8 cellular contexts compared by ENCODE assay signal in the genomic region with DNA sequence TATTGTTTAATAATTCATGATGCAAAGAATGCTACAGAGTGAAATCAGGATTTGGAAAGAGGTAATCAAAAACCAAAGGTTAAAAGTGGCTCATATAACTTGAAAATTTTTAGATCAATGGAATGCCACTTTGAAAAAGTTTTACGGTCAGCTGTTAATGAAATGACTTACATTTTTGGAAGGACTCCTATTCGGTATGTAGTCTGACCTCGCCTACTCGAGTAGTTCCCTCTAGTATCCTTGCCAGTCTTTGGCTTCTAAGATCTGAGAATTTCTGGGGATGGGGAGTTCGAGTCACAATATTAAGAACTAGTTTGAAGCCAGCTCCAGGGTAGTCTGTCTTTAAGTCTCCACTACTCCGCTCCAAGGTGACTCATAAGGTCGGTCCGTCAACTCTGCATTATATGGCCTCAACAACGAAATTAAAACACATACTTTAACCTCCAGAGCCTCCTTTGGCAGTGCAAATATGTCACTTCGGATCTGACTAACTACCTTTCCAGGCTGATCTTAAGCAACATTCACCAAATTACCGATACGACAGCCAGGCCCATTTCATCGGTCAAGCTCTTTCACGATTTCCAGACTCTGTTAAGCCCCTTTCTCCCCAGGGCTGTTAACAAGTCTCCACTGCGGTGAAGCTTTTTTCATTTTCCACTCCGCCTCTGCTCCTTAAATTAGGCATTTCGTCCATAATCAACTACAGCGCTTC. TPM values are rescaled to one million over a fixed set of nuclear protein-coding genes. Genes with fewer than 3 reads are reported as not detected.
DNase-seq lines count a peak whose midpoint lies in the region; ATAC-seq, FAIRE-seq and TF ChIP-seq lines count a peak whose summit lies in the region.

No MANE protein-coding gene starts in this region.

- DNase-seq in activated CD4-positive, alpha-beta T cell treated with anti-CD3 and anti-CD28 coated beads, Interleukin-2, amount 10 ng/mL, durations not matched to agents 24 days and 14 days, result no peak
- DNase-seq in activated CD4-positive, alpha-beta T cell treated with anti-CD3 and anti-CD28 coated beads for 1 hour, result no peak
- peak; percentile 14 for DNase-seq in NCI-H460 (ENCODE audit: extremely low read depth, low read depth)
- DNase-seq in kidney, result no peak
- no peak for DNase-seq in stimulated activated naive B cell treated with anti-CD40 and anti-IgM and Interleukin-4, amounts not matched to agents 10 μg/mL and 1 μg/mL and 100 μg/mL, for 72 hours
- no peak for DNase-seq in GM13977 (ENCODE audit: low spot score)

- FAIRE-seq in kidney (lab: Jason Lieb, UNC), result no peak

- TF ChIP-seq CTCF in brain (conservative IDR thresholded peaks at IDR 0.05) (no peak), kidney (IDR thresholded peaks at IDR 0.05; ENCODE audit: borderline replicate concordance, extremely low read depth, insufficient read depth) (no peak), GM13977 (IDR thresholded peaks at IDR 0.05; ENCODE audit: extremely low read depth, insufficient read depth, missing control alignments) (no peak)

- no peaks in the 10 kb centered on the region for H3K27me3 Mint-ChIP-seq in activated CD4-positive, alpha-beta T cell treated with anti-CD3 and anti-CD28 coated beads, Interleukin-2, amount 10 ng/mL, durations not matched to agents 24 days and 14 days
- H3K27me3 Mint-ChIP-seq in brain, result peaks cover 10% of the 10 kb centered on the region
- no peaks in the 10 kb centered on the region for H3K27me3 Mint-ChIP-seq in stimulated activated naive B cell treated with anti-CD40 and anti-IgM and Interleukin-4, amounts not matched to agents 10 μg/mL and 1 μg/mL and 100 μg/mL, for 72 hours

- H3K4me1 Mint-ChIP-seq in activated CD4-positive, alpha-beta T cell treated with anti-CD3 and anti-CD28 coated beads, Interleukin-2, amount 10 ng/mL, durations not matched to agents 24 days and 14 days, result peaks cover 58% of the 10 kb centered on the region
- H3K4me1 Mint-ChIP-seq in brain, result peaks cover 86% of the 10 kb centered on the region
- H3K4me1 Mint-ChIP-seq in stimulated activated naive B cell treated with anti-CD40 and anti-IgM and Interleukin-4, amounts not matched to agents 10 μg/mL and 1 μg/mL and 100 μg/mL, for 72 hours, result peaks cover 10 to 27% of the 10 kb centered on the region in 2 donors

- peak overlapping the region; percentile 100 for H3K27ac Mint-ChIP-seq in activated CD4-positive, alpha-beta T cell treated with anti-CD3 and anti-CD28 coated beads, Interleukin-2, amount 10 ng/mL, durations not matched to agents 24 days and 14 days
- H3K27ac Mint-ChIP-seq in brain, result peak overlapping the region; percentile 94 to 100 (median 99)
- peak overlapping the region; percentile 99 for H3K27ac Mint-ChIP-seq in stimulated activated naive B cell treated with anti-CD40 and anti-IgM and Interleukin-4, amounts not matched to agents 10 μg/mL and 1 μg/mL and 100 μg/mL, for 72 hours

- peaks cover 28% of the 10 kb centered on the region for H3K36me3 Mint-ChIP-seq in activated CD4-positive, alpha-beta T cell treated with anti-CD3 and anti-CD28 coated beads, Interleukin-2, amount 10 ng/mL, durations not matched to agents 24 days and 14 days (ENCODE audit: low read depth)
- peaks cover 30% of the 10 kb centered on the region for H3K36me3 Mint-ChIP-seq in brain
- H3K36me3 Mint-ChIP-seq in stimulated activated naive B cell treated with anti-CD40 and anti-IgM and Interleukin-4, amounts not matched to agents 10 μg/mL and 1 μg/mL and 100 μg/mL, for 72 hours, result peaks cover 18 to 20% of the 10 kb centered on the region in 2 donors

- peaks cover 0 to 6% of the 10 kb centered on the region in 2 donors for H3K4me1 ChIP-seq in kidney (ENCODE audit: control insufficient read depth in 1 of 2, insufficient read depth in 1 of 2, low read depth in 1 of 2, low read length in 2 of 2)

- H3K4me3 Mint-ChIP-seq in activated CD4-positive, alpha-beta T cell treated with anti-CD3 and anti-CD28 coated beads, Interleukin-2, amount 10 ng/mL, durations not matched to agents 24 days and 14 days, result peak overlapping the region; percentile 99
- peak overlapping the region; percentile 90 to 100 (median 98) for H3K4me3 Mint-ChIP-seq in brain
- H3K4me3 Mint-ChIP-seq in stimulated activated naive B cell treated with anti-CD40 and anti-IgM and Interleukin-4, amounts not matched to agents 10 μg/mL and 1 μg/mL and 100 μg/mL, for 72 hours, result peak overlapping the region; percentile 98

- no peaks in the 10 kb centered on the region for H3K36me3 ChIP-seq in kidney (ENCODE audit: control insufficient read depth in 1 of 2, insufficient read depth in 2 of 2, low read length in 2 of 2)

- peaks cover 5% of the 10 kb centered on the region for H3K9me3 Mint-ChIP-seq in activated CD4-positive, alpha-beta T cell treated with anti-CD3 and anti-CD28 coated beads, Interleukin-2, amount 10 ng/mL, durations not matched to agents 24 days and 14 days
- peaks cover 6 to 16% (median 10%) of the 10 kb centered on the region in 5 experiments for H3K9me3 Mint-ChIP-seq in brain
- H3K9me3 Mint-ChIP-seq in stimulated activated naive B cell treated with anti-CD40 and anti-IgM and Interleukin-4, amounts not matched to agents 10 μg/mL and 1 μg/mL and 100 μg/mL, for 72 hours, result no peaks in the 10 kb centered on the region

- in situ Hi-C loops in GM13977 (cut with MboI; ENCODE audit: low pct_unique_long_range_greater_than_20kb, low sequenced_read_pairs, unreplicated experiment), result no loop called here

- peak; percentile 12 for ATAC-seq in HG02610 (IDR thresholded peaks at IDR 0.05; ENCODE audit: unreplicated experiment)
- peak; percentile 18 to 26 for ATAC-seq in stimulated activated naive B cell treated with anti-CD40 and anti-IgM and Interleukin-4, amounts not matched to agents 10 μg/mL and 1 μg/mL and 100 μg/mL, for 72 hours (replicated peaks)

- peak overlapping the region; percentile 77 to 88 for H3K4me3 ChIP-seq in kidney (ENCODE audit: low read length in 2 of 2)

- no peaks in the 10 kb centered on the region for H3K9me3 ChIP-seq in kidney (ENCODE audit: control insufficient read depth in 1 of 2, low read length in 2 of 2)

- H3K27ac ChIP-seq in kidney (ENCODE audit: low read depth in 2 of 2, low read length in 2 of 2), result peak overlapping the region; percentile 82 to 95

- H3K9ac ChIP-seq in kidney (ENCODE audit: low read length in 2 of 2), result peak overlapping the region; percentile 55 to 98

- intact Hi-C loops in activated CD4-positive, alpha-beta T cell treated with anti-CD3 and anti-CD28 coated beads, Interleukin-2, amount 10 ng/mL, durations not matched to agents 24 days and 14 days (cut with micrococcal nuclease), result loop anchor here (1.0 to 10.0 kb wide), 9 partner anchors 32 to 1222 kb away; a partner anchor contains a TSS
- intact Hi-C loops in kidney (cut with DNase I), result no loop called here

RNA-seq across cellular contexts. Expression of a gene that starts 0.7 kb away (rescaled TPM):
- 114 and 115 TPM in 2 replicates for total RNA-seq in activated CD4-positive, alpha-beta T cell treated with anti-CD3 and anti-CD28 coated beads, Interleukin-2, amount 10 ng/mL, durations not matched to agents 24 days and 14 days
- total RNA-seq in NCI-H460 (2014; rRNA removed; shearing (Covaris generic)), result 36.5 and 45.8 TPM in 2 replicates
- 12.4 and 24.0 TPM in 2 replicates for polyA plus RNA-seq in NCI-H460 (2014; cell fraction: nucleus; rRNA removed)
- 3.8 TPM for polyA plus RNA-seq in brain (ENCODE audit: insufficient read depth, low read depth, low replicate concordance)
- 38.8 TPM for total RNA-seq in kidney
- 7.0 TPM for polyA plus RNA-seq in kidney (ENCODE audit: insufficient read depth, low read depth, low replicate concordance)

RNA-seq across cellular contexts. Expression of a gene that starts 1.7 kb away (rescaled TPM):
- 53.5 and 56.5 TPM in 2 replicates for total RNA-seq in activated CD4-positive, alpha-beta T cell treated with anti-CD3 and anti-CD28 coated beads, Interleukin-2, amount 10 ng/mL, durations not matched to agents 24 days and 14 days
- 156 and 178 TPM in 2 replicates for total RNA-seq in NCI-H460 (2014; rRNA removed; shearing (Covaris generic))
- 36.5 and 47.5 TPM in 2 replicates for polyA plus RNA-seq in NCI-H460 (2014; cell fraction: nucleus; rRNA removed)
- polyA plus RNA-seq in brain (ENCODE audit: insufficient read depth, low read depth, low replicate concordance), result 70.8 TPM
- total RNA-seq in kidney, result 75.9 TPM
- 378 TPM for polyA plus RNA-seq in kidney (ENCODE audit: insufficient read depth, low read depth, low replicate concordance)

RNA-seq across cellular contexts. Expression of a gene that starts 20.6 kb away (rescaled TPM):
- total RNA-seq in activated CD4-positive, alpha-beta T cell treated with anti-CD3 and anti-CD28 coated beads, Interleukin-2, amount 10 ng/mL, durations not matched to agents 24 days and 14 days, result 0.14 and 0.21 TPM in 2 replicates
- 0.22 and 0.32 TPM in 2 replicates for total RNA-seq in NCI-H460 (2014; rRNA removed; shearing (Covaris generic))
- not detected in 2 replicates for polyA plus RNA-seq in NCI-H460 (2014; cell fraction: nucleus; rRNA removed)
- 0.41 TPM for polyA plus RNA-seq in brain (ENCODE audit: insufficient read depth, low read depth, low replicate concordance)
- total RNA-seq in kidney, result 0.25 TPM
- 4.3 TPM for polyA plus RNA-seq in kidney (ENCODE audit: insufficient read depth, low read depth, low replicate concordance)
